Comparison of ENCODE assay signal across 19 cellular contexts in the genomic region with DNA sequence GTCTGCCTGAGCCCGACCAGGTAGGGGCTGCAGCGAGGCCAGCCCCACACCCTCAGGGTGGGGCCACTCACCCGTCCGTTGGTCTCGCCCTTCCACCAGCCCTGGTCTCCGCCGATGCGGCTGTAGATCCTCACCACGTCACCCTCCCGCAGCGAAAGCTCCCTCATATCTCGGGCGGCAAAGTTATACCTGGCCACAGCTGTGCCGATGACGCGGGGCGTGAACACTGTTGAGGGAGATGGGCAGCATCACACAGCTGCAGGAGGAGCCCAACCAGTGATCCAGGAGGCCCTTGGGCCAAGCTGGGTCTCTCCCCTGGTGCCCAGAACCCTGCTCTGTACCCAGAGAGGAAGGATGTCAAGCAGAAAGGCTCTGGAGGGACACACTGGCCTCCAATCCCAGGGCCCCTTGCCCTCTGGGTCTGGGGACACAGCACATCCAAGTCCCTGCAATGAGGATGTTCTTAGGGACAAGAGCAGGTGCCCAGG. TPM values are rescaled to one million over a fixed set of nuclear protein-coding genes. Genes with fewer than 3 reads are reported as not detected.
DNase-seq lines count a peak whose midpoint lies in the region; ATAC-seq and TF ChIP-seq lines count a peak whose summit lies in the region.
"Had no signal": no experiment of that assay in that cellular context is flagged by ENCODE, and none has a peak within 500 bp of the region (broad histone marks: within the 10 kb centered on the region; RNA-seq: fewer than 3 reads in every experiment).

No MANE protein-coding gene starts in this region.

- peak; percentile 51 for DNase-seq in activated effector memory CD4-positive, alpha-beta T cell treated with anti-CD3 and anti-CD28 coated beads, Interleukin-2, amount 50 U/mL, for 16 hours
- no peak for DNase-seq in activated effector memory CD4-positive, alpha-beta T cell treated with Interleukin-2 at 50 U/mL for 16 hours
- peak; percentile 3 for DNase-seq in WTC11 (ENCODE audit: low spot score)
- peak; percentile 21 to 56 (median 43) for DNase-seq in right lobe of liver
- peak; percentile 56 for DNase-seq in spleen
- no peak for DNase-seq in NCI-H187 (lab: John Stamatoyannopoulos, UW)
- DNase-seq: activated CD4-positive, alpha-beta T cell treated with anti-CD3 and anti-CD28 coated beads for 48 hours; amygdala; Karpas-422; left colon; NCI-H2029; NCI-H2227 treated with DMSO at 0.1 percent for 48 hours; NCI-H774; SIG-M5; stimulated activated CD4-positive, alpha-beta T cell treated with anti-CD3 and anti-CD28 coated beads, Interleukin-4, amount 100 ng/mL, for 24 hours had no signal

- TF ChIP-seq CTCF in WTC11 (IDR thresholded peaks at IDR 0.05) (no peak), right lobe of liver (IDR thresholded peaks at IDR 0.05) (no peak), spleen (IDR thresholded peaks at IDR 0.05 in 8 of 11, conservative IDR thresholded peaks at IDR 0.05 in 3 of 11) (no peak)

- H3K27me3 ChIP-seq in right lobe of liver, result no peaks in the 10 kb centered on the region
- no peaks in the 10 kb centered on the region for H3K27me3 ChIP-seq in spleen (replicated peaks in 1 of 7)

- H3K4me1 Mint-ChIP-seq in WTC11, result no peaks in the 10 kb centered on the region
- H3K4me1 Mint-ChIP-seq: neural crest cell had no signal

- H3K36me3 Mint-ChIP-seq in WTC11, result peaks cover 48% of the 10 kb centered on the region

- H3K27ac ChIP-seq in right lobe of liver, result peak overlapping the region in 2 of 3 donors; percentile 34 to 59
- no peak overlapping the region for H3K27ac ChIP-seq in spleen

- no peak for TF ChIP-seq POLR2A in right lobe of liver (IDR thresholded peaks at IDR 0.05)
- no peak for TF ChIP-seq POLR2A in spleen (IDR thresholded peaks at IDR 0.05)

- H3K9me3 ChIP-seq in right lobe of liver (no peaks in the 10 kb centered on the region), spleen (peaks cover 0 to 37% (median 25%) of the 10 kb centered on the region in 8 donors)

- CTCF ChIA-PET in WTC11 (lab: Charles Lee), result interaction anchor here (0.9 to 4.9 kb wide), 22 partner anchors 9 to 282 kb away, joined by 3 to 52 read pairs (median 4); a partner anchor contains a TSS

- ATAC-seq in WTC11, result no peak
- no peak for ATAC-seq in right lobe of liver
- ATAC-seq in GM21619 (IDR thresholded peaks at IDR 0.05; ENCODE audit: unreplicated experiment), result no peak
- ATAC-seq in GM19395 (IDR thresholded peaks at IDR 0.05; ENCODE audit: unreplicated experiment), result no peak
- ATAC-seq: GM12878, left colon had no signal

- intact Hi-C loops in right lobe of liver (cut with DNase I), result no loop called here
- intact Hi-C loops in spleen (cut with DNase I; ENCODE audit: low total_unique reads), result no loop called here

- H3K4me1 ChIP-seq in right lobe of liver (peaks cover 0 to 23% (median 4%) of the 10 kb centered on the region in 4 donors), spleen (no peaks in the 10 kb centered on the region)

- 91% methylated on average over 8 of the region's 17 CpGs for WGBS in right lobe of liver (ENCODE audit: insufficient coverage, low coverage, low lambda C conversion rate, missing lambda C conversion rate)
- 93 to 99% (median 95%) methylated on average over 7 to 17 of the region's 17 CpGs for WGBS in spleen, 5 donors

- no peak overlapping the region for H3K4me3 Mint-ChIP-seq in WTC11
- H3K4me3 Mint-ChIP-seq: neural crest cell had no signal

- POLR2A ChIA-PET in WTC11 (lab: Charles Lee), result interaction anchor here (0.5 kb wide), 1 partner anchor 15 kb away, joined by 3 read pairs; no protein-coding TSS in a partner anchor

- peaks cover 0 to 6% (median 3%) of the 10 kb centered on the region in 4 donors for H3K36me3 ChIP-seq in right lobe of liver
- peaks cover 5 to 93% (median 53%) of the 10 kb centered on the region in 6 donors for H3K36me3 ChIP-seq in spleen

- H3K27ac Mint-ChIP-seq in WTC11, result no peak overlapping the region

- H3K27me3 Mint-ChIP-seq in WTC11 (ENCODE audit: low read depth), result no peaks in the 10 kb centered on the region

- H3K9me3 Mint-ChIP-seq in WTC11, result peaks cover 22% of the 10 kb centered on the region

- H3K4me3 ChIP-seq in right lobe of liver (no peak overlapping the region), spleen (no peak overlapping the region)
- H3K4me3 ChIP-seq: GM12878 had no signal

TF ChIP-seq in WTC11, 78 proteins besides CTCF, POLR2A, EP300 and RAD21:
- TF ChIP-seq, protein P1, sequence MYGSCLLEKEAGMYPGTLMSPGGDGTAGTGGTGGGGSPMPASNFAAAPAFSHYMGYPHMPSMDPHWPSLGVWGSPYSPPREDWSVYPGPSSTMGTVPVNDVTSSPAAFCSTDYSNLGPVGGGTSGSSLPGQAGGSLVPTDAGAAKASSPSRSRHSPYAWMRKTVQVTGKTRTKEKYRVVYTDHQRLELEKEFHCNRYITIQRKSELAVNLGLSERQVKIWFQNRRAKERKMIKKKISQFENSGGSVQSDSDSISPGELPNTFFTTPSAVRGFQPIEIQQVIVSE (CRISPR knock-in tag; IDR thresholded peaks at IDR 0.05; ENCODE audit: borderline replicate concordance), result no peak
- no peak for TF ChIP-seq ZNF121 (CRISPR knock-in tag; IDR thresholded peaks at IDR 0.05)
- TF ChIP-seq GABPB1 (CRISPR knock-in tag; IDR thresholded peaks at IDR 0.05), result no peak
- TF ChIP-seq TP53 (CRISPR knock-in tag; IDR thresholded peaks at IDR 0.05), result no peak
- TF ChIP-seq, protein P2, sequence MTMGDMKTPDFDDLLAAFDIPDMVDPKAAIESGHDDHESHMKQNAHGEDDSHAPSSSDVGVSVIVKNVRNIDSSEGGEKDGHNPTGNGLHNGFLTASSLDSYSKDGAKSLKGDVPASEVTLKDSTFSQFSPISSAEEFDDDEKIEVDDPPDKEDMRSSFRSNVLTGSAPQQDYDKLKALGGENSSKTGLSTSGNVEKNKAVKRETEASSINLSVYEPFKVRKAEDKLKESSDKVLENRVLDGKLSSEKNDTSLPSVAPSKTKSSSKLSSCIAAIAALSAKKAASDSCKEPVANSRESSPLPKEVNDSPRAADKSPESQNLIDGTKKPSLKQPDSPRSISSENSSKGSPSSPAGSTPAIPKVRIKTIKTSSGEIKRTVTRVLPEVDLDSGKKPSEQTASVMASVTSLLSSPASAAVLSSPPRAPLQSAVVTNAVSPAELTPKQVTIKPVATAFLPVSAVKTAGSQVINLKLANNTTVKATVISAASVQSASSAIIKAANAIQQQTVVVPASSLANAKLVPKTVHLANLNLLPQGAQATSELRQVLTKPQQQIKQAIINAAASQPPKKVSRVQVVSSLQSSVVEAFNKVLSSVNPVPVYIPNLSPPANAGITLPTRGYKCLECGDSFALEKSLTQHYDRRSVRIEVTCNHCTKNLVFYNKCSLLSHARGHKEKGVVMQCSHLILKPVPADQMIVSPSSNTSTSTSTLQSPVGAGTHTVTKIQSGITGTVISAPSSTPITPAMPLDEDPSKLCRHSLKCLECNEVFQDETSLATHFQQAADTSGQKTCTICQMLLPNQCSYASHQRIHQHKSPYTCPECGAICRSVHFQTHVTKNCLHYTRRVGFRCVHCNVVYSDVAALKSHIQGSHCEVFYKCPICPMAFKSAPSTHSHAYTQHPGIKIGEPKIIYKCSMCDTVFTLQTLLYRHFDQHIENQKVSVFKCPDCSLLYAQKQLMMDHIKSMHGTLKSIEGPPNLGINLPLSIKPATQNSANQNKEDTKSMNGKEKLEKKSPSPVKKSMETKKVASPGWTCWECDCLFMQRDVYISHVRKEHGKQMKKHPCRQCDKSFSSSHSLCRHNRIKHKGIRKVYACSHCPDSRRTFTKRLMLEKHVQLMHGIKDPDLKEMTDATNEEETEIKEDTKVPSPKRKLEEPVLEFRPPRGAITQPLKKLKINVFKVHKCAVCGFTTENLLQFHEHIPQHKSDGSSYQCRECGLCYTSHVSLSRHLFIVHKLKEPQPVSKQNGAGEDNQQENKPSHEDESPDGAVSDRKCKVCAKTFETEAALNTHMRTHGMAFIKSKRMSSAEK (CRISPR knock-in tag; IDR thresholded peaks at IDR 0.05; ENCODE audit: borderline replicate concordance), result no peak
- TF ChIP-seq, protein P3, sequence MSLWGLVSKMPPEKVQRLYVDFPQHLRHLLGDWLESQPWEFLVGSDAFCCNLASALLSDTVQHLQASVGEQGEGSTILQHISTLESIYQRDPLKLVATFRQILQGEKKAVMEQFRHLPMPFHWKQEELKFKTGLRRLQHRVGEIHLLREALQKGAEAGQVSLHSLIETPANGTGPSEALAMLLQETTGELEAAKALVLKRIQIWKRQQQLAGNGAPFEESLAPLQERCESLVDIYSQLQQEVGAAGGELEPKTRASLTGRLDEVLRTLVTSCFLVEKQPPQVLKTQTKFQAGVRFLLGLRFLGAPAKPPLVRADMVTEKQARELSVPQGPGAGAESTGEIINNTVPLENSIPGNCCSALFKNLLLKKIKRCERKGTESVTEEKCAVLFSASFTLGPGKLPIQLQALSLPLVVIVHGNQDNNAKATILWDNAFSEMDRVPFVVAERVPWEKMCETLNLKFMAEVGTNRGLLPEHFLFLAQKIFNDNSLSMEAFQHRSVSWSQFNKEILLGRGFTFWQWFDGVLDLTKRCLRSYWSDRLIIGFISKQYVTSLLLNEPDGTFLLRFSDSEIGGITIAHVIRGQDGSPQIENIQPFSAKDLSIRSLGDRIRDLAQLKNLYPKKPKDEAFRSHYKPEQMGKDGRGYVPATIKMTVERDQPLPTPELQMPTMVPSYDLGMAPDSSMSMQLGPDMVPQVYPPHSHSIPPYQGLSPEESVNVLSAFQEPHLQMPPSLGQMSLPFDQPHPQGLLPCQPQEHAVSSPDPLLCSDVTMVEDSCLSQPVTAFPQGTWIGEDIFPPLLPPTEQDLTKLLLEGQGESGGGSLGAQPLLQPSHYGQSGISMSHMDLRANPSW (CRISPR knock-in tag; conservative IDR thresholded peaks at IDR 0.05; ENCODE audit: low read depth), result no peak
- TF ChIP-seq, protein P4, sequence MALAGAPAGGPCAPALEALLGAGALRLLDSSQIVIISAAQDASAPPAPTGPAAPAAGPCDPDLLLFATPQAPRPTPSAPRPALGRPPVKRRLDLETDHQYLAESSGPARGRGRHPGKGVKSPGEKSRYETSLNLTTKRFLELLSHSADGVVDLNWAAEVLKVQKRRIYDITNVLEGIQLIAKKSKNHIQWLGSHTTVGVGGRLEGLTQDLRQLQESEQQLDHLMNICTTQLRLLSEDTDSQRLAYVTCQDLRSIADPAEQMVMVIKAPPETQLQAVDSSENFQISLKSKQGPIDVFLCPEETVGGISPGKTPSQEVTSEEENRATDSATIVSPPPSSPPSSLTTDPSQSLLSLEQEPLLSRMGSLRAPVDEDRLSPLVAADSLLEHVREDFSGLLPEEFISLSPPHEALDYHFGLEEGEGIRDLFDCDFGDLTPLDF (CRISPR knock-in tag; IDR thresholded peaks at IDR 0.05), result no peak

RNA-seq across cellular contexts. Expression of a gene that starts 30.3 kb away (rescaled TPM):
- 8.5 to 15.2 TPM (median 13.7 TPM) in 3 replicates for total RNA-seq in WTC11 (2021)
- total RNA-seq in right lobe of liver, result 100 to 1,000 TPM in 3 of 6 experiments, 10 to 100 TPM in 3; 67.3 to 183 (median 101) TPM
- total RNA-seq in spleen, result 1 to 10 TPM; 1.0 to 4.5 (median 3.1) TPM
- 1 to 10 TPM; 1.3 to 1.5 (median 1.5) TPM for polyA plus RNA-seq in spleen

Comparison
In these comparisons a context has a peak if more than half of its experiments do, and no peak if none do; other contexts are left out.
1. DNase-seq: peak in activated effector memory CD4-positive, alpha-beta T cell treated with anti-CD3 and anti-CD28 coated beads, Interleukin-2, amount 50 U/mL, for 16 hours (single experiment), WTC11 (single experiment), right lobe of liver (3 of 3) and spleen (single experiment); none in activated effector memory CD4-positive, alpha-beta T cell treated with Interleukin-2 at 50 U/mL for 16 hours (single experiment) and NCI-H187 (0 of 2).
2. H3K27ac ChIP-seq: peak in right lobe of liver (2 of 3); none in spleen (0 of 8).